In genomic region chr5:132490484-132491367, GRCh38 we compare ENCODE assay signal across 8 cellular contexts. TPM values are rescaled to one million over a fixed set of nuclear protein-coding genes. Genes with fewer than 3 reads are reported as not detected.
DNase-seq lines count a peak whose midpoint lies in the region; ATAC-seq lines count a peak whose summit lies in the region.

IRF1 (minus strand) TSS chr5:132490773; CDS start chr5:132489478, 1,295 bp downstream.

- H3K4me1 Mint-ChIP-seq in IgD-negative memory B cell, result peaks cover 46 to 65% (median 59%) of the 10 kb centered on the region in 3 donors

- H3K36me3 Mint-ChIP-seq in IgD-negative memory B cell, result peaks cover 8% of the 10 kb centered on the region

- ATAC-seq in GM21529 (IDR thresholded peaks at IDR 0.05; ENCODE audit: unreplicated experiment), result peak; percentile 78

- H3K27ac Mint-ChIP-seq in IgD-negative memory B cell, result peak within 1 kb of the TSS; percentile 88 to 98 (median 97)

- no peaks in the 10 kb centered on the region for H3K9me3 Mint-ChIP-seq in IgD-negative memory B cell

- H3K27me3 Mint-ChIP-seq in IgD-negative memory B cell, result no peaks in the 10 kb centered on the region

- DNase-seq in DMS153 treated with DMSO at 0.1 percent for 48 hours (lab: John Stamatoyannopoulos, UW; ENCODE audit: unreplicated experiment), result peak; percentile 30
- peak; percentile 54 for DNase-seq in OCI-M2 (lab: John Stamatoyannopoulos, UW; ENCODE audit: unreplicated experiment)
- DNase-seq in activated T-cell treated with anti-CD3 and anti-CD28 coated beads for 4 hours, result peak; percentile 99
- peak; percentile 78 for DNase-seq in epithelial cell of prostate (ENCODE audit: low read depth, low spot score)
- peak; percentile 97 for DNase-seq in mucosa of gallbladder (ENCODE audit: low spot score)
- DNase-seq in stimulated activated CD8-positive, alpha-beta memory T cell treated with anti-CD3 and anti-CD28 coated beads, Interleukin-4, amount 100 ng/mL, for 48 hours, result peak; percentile 99

- peak within 1 kb of the TSS; percentile 51 for H3K27ac ChIP-seq in epithelial cell of prostate

- peak within 1 kb of the TSS; percentile 80 to 98 (median 95) for H3K4me3 Mint-ChIP-seq in IgD-negative memory B cell

RNA-seq across cellular contexts. Expression of gene IRF1, which starts in this region (rescaled TPM):
- polyA plus RNA-seq in IgD-negative memory B cell, result 207 TPM
- total RNA-seq in mucosa of gallbladder, result 38.3 TPM

Comparison
In these comparisons a context has a peak if more than half of its experiments do, and no peak if none do; other contexts are left out.
1. Peak in every context shown above with its lines: DNase-seq, ATAC-seq and H3K27ac ChIP-seq.
2. DNase-seq: peak in every context shown above with its lines; median percentile 99 in activated T-cell treated with anti-CD3 and anti-CD28 coated beads for 4 hours; 99 in stimulated activated CD8-positive, alpha-beta memory T cell treated with anti-CD3 and anti-CD28 coated beads, Interleukin-4, amount 100 ng/mL, for 48 hours; 97 in mucosa of gallbladder; 78 in epithelial cell of prostate; 54 in OCI-M2; 30 in DMS153 treated with DMSO at 0.1 percent for 48 hours.